In genomic region chr7:21318916-21319270, GRCh38 we compare ENCODE assay signal across 16 cellular contexts.
"Had no signal": no experiment of that assay in that cellular context is flagged by ENCODE, and none has a peak within 500 bp of the region (broad histone marks: within the 10 kb centered on the region; RNA-seq: fewer than 3 reads in every experiment).

No MANE protein-coding gene starts in this region.

- ATAC-seq: activated CD8-positive, alpha-beta memory T cell treated with anti-CD3 and anti-CD28 coated beads, Interleukin-2, amount 10 ng/mL, durations not matched to agents 7 days and 5 days; activated naive CD4-positive, alpha-beta T cell treated with anti-CD3 and anti-CD28 coated beads, Interleukin-2, amount 50 U/mL, for 72 hours; activated T-cell treated with anti-CD3 and anti-CD28 coated beads, Interleukin-2, amount 50 U/mL, for 4 hours; lower lobe of right lung had no signal

- H3K4me1 ChIP-seq: lower lobe of right lung, parathyroid adenoma, tibial nerve had no signal

- H3K4me1 Mint-ChIP-seq: activated CD8-positive, alpha-beta memory T cell treated with anti-CD3 and anti-CD28 coated beads, Interleukin-2, amount 10 ng/mL, durations not matched to agents 7 days and 5 days; central memory CD8-positive, alpha-beta T cell had no signal

- H3K4me3 Mint-ChIP-seq: activated CD8-positive, alpha-beta memory T cell treated with anti-CD3 and anti-CD28 coated beads, Interleukin-2, amount 10 ng/mL, durations not matched to agents 7 days and 5 days; activated T-cell treated with anti-CD3 and anti-CD28 coated beads, Interleukin-2, amount 50 U/mL, for 4 hours; central memory CD8-positive, alpha-beta T cell; mesothelial cell of epicardium had no signal

- H3K36me3 Mint-ChIP-seq: activated naive CD4-positive, alpha-beta T cell treated with anti-CD3 and anti-CD28 coated beads, Interleukin-2, amount 50 U/mL, for 72 hours; brain; mesothelial cell of epicardium had no signal

- H3K27me3 Mint-ChIP-seq: activated CD8-positive, alpha-beta memory T cell treated with anti-CD3 and anti-CD28 coated beads, Interleukin-2, amount 10 ng/mL, durations not matched to agents 7 days and 5 days; central memory CD8-positive, alpha-beta T cell had no signal

- H3K27ac ChIP-seq: lower lobe of right lung, parathyroid adenoma, skin epidermis, tibial nerve had no signal

- H3K9me3 Mint-ChIP-seq: activated naive CD4-positive, alpha-beta T cell treated with anti-CD3 and anti-CD28 coated beads, Interleukin-2, amount 50 U/mL, for 72 hours; activated T-cell treated with anti-CD3 and anti-CD28 coated beads, Interleukin-2, amount 50 U/mL, for 4 hours; brain; central memory CD8-positive, alpha-beta T cell; mesothelial cell of epicardium had no signal

- DNase-seq: activated CD4-positive, alpha-beta T cell treated with anti-CD3 and anti-CD28 coated beads, Interleukin-2, amount 50 U/mL, for 48 hours; activated CD4-positive, CD25-positive, alpha-beta regulatory T cell treated with anti-CD3 and anti-CD28 coated beads, Interleukin-2, amount 50 U/mL, for 72 hours; activated CD8-positive, alpha-beta memory T cell treated with anti-CD3 and anti-CD28 coated beads, Interleukin-2, amount 10 ng/mL, durations not matched to agents 7 days and 5 days; activated effector memory CD4-positive, alpha-beta T cell treated with anti-CD3 and anti-CD28 coated beads, Interleukin-2, amount 50 U/mL, for 16 hours; activated T-cell treated with anti-CD3 and anti-CD28 coated beads, Interleukin-2, amount 50 U/mL, for 4 hours; amygdala; cortex of kidney; effector memory CD4-positive, alpha-beta T cell; lower lobe of right lung had no signal

- H3K9me3 ChIP-seq: lower lobe of right lung, tibial nerve had no signal

- H3K79me2 ChIP-seq: parathyroid adenoma had no signal

- H3K27ac Mint-ChIP-seq: activated CD8-positive, alpha-beta memory T cell treated with anti-CD3 and anti-CD28 coated beads, Interleukin-2, amount 10 ng/mL, durations not matched to agents 7 days and 5 days; activated naive CD4-positive, alpha-beta T cell treated with anti-CD3 and anti-CD28 coated beads, Interleukin-2, amount 50 U/mL, for 72 hours had no signal

- H3K4me3 ChIP-seq: lower lobe of right lung, skin epidermis, tibial nerve had no signal

- H3K36me3 ChIP-seq: lower lobe of right lung, tibial nerve had no signal

- H3K27me3 ChIP-seq: tibial nerve had no signal

- H3K9ac ChIP-seq: parathyroid adenoma had no signal

- H2AFZ ChIP-seq: parathyroid adenoma had no signal
